25 cellular contexts compared by ENCODE assay signal in the genomic region with DNA sequence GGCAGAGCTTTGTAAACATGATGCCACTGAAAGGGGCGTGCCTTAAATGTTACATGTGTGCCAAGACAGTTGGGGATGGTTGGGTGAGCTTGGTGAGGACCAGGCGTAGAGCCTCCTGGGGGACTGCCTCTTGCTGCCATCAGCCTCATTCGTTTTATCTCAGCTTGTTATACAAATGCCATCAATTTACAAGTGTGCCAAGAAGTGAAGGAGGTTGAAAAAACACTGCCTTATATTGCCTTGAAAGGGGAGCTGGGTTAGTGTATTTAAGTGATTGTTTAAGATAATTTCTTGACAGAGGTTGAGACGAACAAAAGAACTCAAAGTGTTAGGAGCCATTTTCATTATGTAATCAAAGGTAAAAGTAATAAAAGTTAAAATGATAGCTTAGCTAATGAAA.
"Had no signal": no experiment of that assay in that cellular context is flagged by ENCODE, and none has a peak within 500 bp of the region (broad histone marks: within the 10 kb centered on the region; RNA-seq: fewer than 3 reads in every experiment).

No MANE protein-coding gene starts in this region.

- DNase-seq: activated B cell treated with CpG ODN at 0.5 μM for 24 hours; activated CD4-positive, alpha-beta memory T cell treated with anti-CD3 and anti-CD28 coated beads for 36 hours; activated CD4-positive, alpha-beta T cell treated with anti-CD3 and anti-CD28 coated beads for 4 hours; activated CD4-positive, alpha-beta T cell treated with anti-CD3 and anti-CD28 coated beads, Interleukin-2, amount 50 U/mL, for 1 hour; activated CD4-positive, CD25-positive, alpha-beta regulatory T cell treated with anti-CD3 and anti-CD28 coated beads, Interleukin-2, amount 50 U/mL, for 72 hours; activated CD8-positive, alpha-beta memory T cell treated with anti-CD3 and anti-CD28 coated beads, Interleukin-2, amount 50 U/mL, for 4 hours; activated gamma-delta T cell treated with Interleukin-2 at 50 U/mL for 16 hours; activated naive CD4-positive, alpha-beta T cell treated with anti-CD3 and anti-CD28 coated beads for 36 hours; activated T-cell treated with anti-CD3 and anti-CD28 coated beads for 4 hours; activated T-cell treated with anti-CD3 and anti-CD28 coated beads, Interleukin-2, amount 50 U/mL, for 4 hours; adrenal gland; body of pancreas; MM.1S; MV-4-11; NCI-H1105; NCI-H1417 treated with DMSO at 0.1 percent for 48 hours; NCI-H1930; NCI-H2107; NCI-H524; PC-9; SIG-M5; SW 1271; T-helper 1 cell; T-helper 2 cell; T-helper 9 cell had no signal
